8 cellular contexts compared by ENCODE assay signal in the genomic region with DNA sequence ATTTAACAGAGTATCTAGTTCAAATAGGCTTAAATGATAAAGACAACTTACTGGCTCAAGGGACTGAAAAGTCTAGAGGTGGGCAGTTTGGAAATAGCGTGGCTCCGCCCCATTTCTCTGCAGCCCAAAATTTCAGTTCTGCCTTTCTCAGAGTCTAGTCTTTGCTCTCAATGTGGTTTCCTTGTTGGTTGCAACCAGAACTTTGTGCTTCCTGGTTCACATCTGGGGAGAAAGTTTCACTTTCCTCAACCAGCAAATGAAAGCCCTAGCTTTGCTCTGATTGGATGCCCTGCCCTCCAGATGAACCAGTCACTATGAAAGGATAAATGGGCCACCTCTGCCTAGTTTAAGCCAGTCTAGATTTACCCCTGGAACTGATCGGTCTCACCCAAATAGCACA. TPM values are rescaled to one million over a fixed set of nuclear protein-coding genes. Genes with fewer than 3 reads are reported as not detected.
DNase-seq lines count a peak whose midpoint lies in the region; ATAC-seq, FAIRE-seq and TF ChIP-seq lines count a peak whose summit lies in the region.

No MANE protein-coding gene starts in this region.

- no peaks in the 10 kb centered on the region for H3K36me3 ChIP-seq in GM12878 (ENCODE audit: control insufficient read depth in 2 of 2, insufficient read depth in 2 of 2, low read length in 1 of 2)

- peaks cover 9% of the 10 kb centered on the region; the same call in 1 of the 2 replicates for H3K4me1 ChIP-seq in GM12878 (ENCODE audit: control insufficient read depth, insufficient read depth, low read length)

- no peaks in the 10 kb centered on the region for H3K79me2 ChIP-seq in GM12878 (ENCODE audit: control insufficient read depth, insufficient read depth, low read length)

- H3K9me3 ChIP-seq in GM12878 (replicated peaks; ENCODE audit: control insufficient read depth, insufficient read depth, low read length) = no peaks in the 10 kb centered on the region; the same call in 1 of the 3 replicates

- no peak overlapping the region for H3K27ac ChIP-seq in GM12878 (ENCODE audit: control insufficient read depth, insufficient read depth)

- intact Hi-C loops in GM12878 (cut with micrococcal nuclease; ENCODE audit: unreplicated experiment) = loop anchor here (10.0 kb wide), 1 partner anchor 1137 kb away; no protein-coding TSS in a partner anchor

- no peak overlapping the region for H3K4me3 ChIP-seq in GM12878

- H3K4me2 ChIP-seq in GM12878 (ENCODE audit: control insufficient read depth, insufficient read depth) = no peak overlapping the region; the same call in none of the 2 replicates

- TF ChIP-seq RAD21 in GM12878 (IDR thresholded peaks at IDR 0.05; ENCODE audit: insufficient read depth, low read depth, low read length) = no peak

- CTCF ChIA-PET in GM12878 (lab: Yijun Ruan, JAX) = no interaction called here

- SMC1A ChIA-PET in GM12878 (lab: Charles Lee; ENCODE audit: uncharacterized antibody, unreplicated experiment) = interaction anchor here (1.7 kb wide), 1 partner anchor 11 kb away, joined by 4 read pairs; no protein-coding TSS in a partner anchor

- no peaks in the 10 kb centered on the region for H4K20me1 ChIP-seq in GM12878 (ENCODE audit: control insufficient read depth, insufficient read depth)

- WGBS in GM12878 (ENCODE audit: insufficient coverage, insufficient replicate concordance, low lambda C conversion rate, missing lambda C conversion rate) = 0% methylated on average over 3 of the region's 3 CpGs

- ATAC-seq in GM21390 (IDR thresholded peaks at IDR 0.05; ENCODE audit: unreplicated experiment) (peak; percentile 98), HG03442 (IDR thresholded peaks at IDR 0.05; ENCODE audit: unreplicated experiment) (peak; percentile 92), GM12878 (peak; percentile 96), omental fat pad (ENCODE audit: low FRiP score) (no peak)

- RAD21 ChIA-PET in GM12878 (lab: Charles Lee; ENCODE audit: unreplicated experiment) = no interaction called here

- TF ChIP-seq CTCF in GM12878 (IDR thresholded peaks at IDR 0.05 in 2 of 3, conservative IDR thresholded peaks at IDR 0.05 in 1 of 3; ENCODE audit: control insufficient read depth in 2 of 3, extremely low read depth in 1 of 3, insufficient read depth in 1 of 3, low read depth in 3 of 3, low read length in 3 of 3) (no peak), omental fat pad (IDR thresholded peaks at IDR 0.05) (no peak)

- in situ Hi-C loops in GM12878 (cut with MboI) = no loop called here

- TF ChIP-seq EP300 in GM12878 (IDR thresholded peaks at IDR 0.05; ENCODE audit: borderline replicate concordance in 1 of 2, control insufficient read depth in 1 of 2, low read depth in 2 of 2, low read length in 2 of 2) = no peak

- no peaks in the 10 kb centered on the region for H3K27me3 ChIP-seq in GM12878 (replicated peaks in 1 of 2; ENCODE audit: control insufficient read depth in 2 of 2, insufficient read depth in 2 of 2, low read length in 1 of 2)

- peak; percentile 27 for DNase-seq in GM12892 (ENCODE audit: insufficient read length)
- DNase-seq in GM12878 (ENCODE audit: low read depth, low spot score) = peak; percentile 59
- no peak for DNase-seq in SHP77 (lab: John Stamatoyannopoulos, UW)
- DNase-seq in NCI-H446 (lab: John Stamatoyannopoulos, UW) = no peak
- DNase-seq in activated CD4-positive, alpha-beta T cell treated with anti-CD3 and anti-CD28 coated beads for 4 hours = no peak
- no peak for DNase-seq in omental fat pad (ENCODE audit: low spot score)

- POLR2A ChIA-PET in GM12878 (lab: Charles Lee) = interaction anchor here (1.0 kb wide), 1 partner anchor 16 kb away, joined by 3 read pairs; no protein-coding TSS in a partner anchor

- H3K9ac ChIP-seq in GM12878 (ENCODE audit: control insufficient read depth, insufficient read depth, low read length) = no peak overlapping the region

- BruUV-seq in GM12878 (replicated peaks; lab: Mats Ljungman, UMichigan) = no TSS peak

- FAIRE-seq in GM12892 (lab: Jason Lieb, UNC) = peak; percentile 80
- FAIRE-seq in GM12878 (lab: Jason Lieb, UNC) = peak; percentile 95

- peak overlapping the region; percentile 28; the same call in 1 of the 2 replicates for H2AFZ ChIP-seq in GM12878 (ENCODE audit: control insufficient read depth, low read depth, low read length)

- no peak for TF ChIP-seq POLR2A in GM12892 (IDR thresholded peaks at IDR 0.05; ENCODE audit: low read depth, low read length)
- no peak for TF ChIP-seq POLR2A in GM12878 (IDR thresholded peaks at IDR 0.05; ENCODE audit: low read depth, low read length)

TF ChIP-seq in GM12878, 131 proteins besides CTCF, POLR2A, EP300 and RAD21 (continues in another document):
- TF ChIP-seq POLR2AphosphoS2 (IDR thresholded peaks at IDR 0.05; ENCODE audit: low read depth, low read length) = no peak
- TF ChIP-seq ETV6 (conservative IDR thresholded peaks at IDR 0.05 in 1 of 2, IDR thresholded peaks at IDR 0.05 in 1 of 2; ENCODE audit: borderline replicate concordance in 1 of 2, low read depth in 1 of 2) = peak in 1 of 2 experiments; percentile 91; a peak in 2 of 4 replicates
- no peak for TF ChIP-seq HCFC1 (IDR thresholded peaks at IDR 0.05; ENCODE audit: low read length)
- no peak for TF ChIP-seq FOXM1 (IDR thresholded peaks at IDR 0.05; ENCODE audit: low read depth, low read length)
- no peak for TF ChIP-seq MXI1 (IDR thresholded peaks at IDR 0.05; ENCODE audit: low read depth, low read length)
- TF ChIP-seq, protein P1, sequence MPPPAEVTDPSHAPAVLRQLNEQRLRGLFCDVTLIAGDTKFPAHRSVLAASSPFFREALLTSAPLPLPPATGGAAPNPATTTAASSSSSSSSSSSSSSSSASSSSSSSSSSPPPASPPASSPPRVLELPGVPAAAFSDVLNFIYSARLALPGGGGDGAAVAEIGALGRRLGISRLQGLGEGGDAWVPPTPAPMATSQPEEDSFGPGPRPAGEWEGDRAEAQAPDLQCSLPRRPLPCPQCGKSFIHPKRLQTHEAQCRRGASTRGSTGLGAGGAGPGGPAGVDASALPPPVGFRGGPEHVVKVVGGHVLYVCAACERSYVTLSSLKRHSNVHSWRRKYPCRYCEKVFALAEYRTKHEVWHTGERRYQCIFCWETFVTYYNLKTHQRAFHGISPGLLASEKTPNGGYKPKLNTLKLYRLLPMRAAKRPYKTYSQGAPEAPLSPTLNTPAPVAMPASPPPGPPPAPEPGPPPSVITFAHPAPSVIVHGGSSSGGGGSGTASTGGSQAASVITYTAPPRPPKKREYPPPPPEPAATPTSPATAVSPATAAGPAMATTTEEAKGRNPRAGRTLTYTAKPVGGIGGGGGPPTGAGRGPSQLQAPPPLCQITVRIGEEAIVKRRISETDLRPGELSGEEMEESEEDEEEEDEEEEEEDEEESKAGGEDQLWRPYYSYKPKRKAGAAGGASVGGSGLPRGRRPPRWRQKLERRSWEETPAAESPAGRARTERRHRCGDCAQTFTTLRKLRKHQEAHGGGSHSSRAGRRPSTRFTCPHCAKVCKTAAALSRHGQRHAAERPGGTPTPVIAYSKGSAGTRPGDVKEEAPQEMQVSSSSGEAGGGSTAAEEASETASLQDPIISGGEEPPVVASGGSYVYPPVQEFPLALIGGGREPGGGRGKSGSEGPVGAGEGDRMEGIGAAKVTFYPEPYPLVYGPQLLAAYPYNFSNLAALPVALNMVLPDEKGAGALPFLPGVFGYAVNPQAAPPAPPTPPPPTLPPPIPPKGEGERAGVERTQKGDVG (CRISPR knock-in tag; IDR thresholded peaks at IDR 0.05) = no peak
- no peak for TF ChIP-seq PAX8 (IDR thresholded peaks at IDR 0.05)
- peak in 1 of 2 experiments; percentile 35; a peak in 1 of 4 replicates for TF ChIP-seq IKZF2 (IDR thresholded peaks at IDR 0.05)

RNA-seq across cellular contexts. Expression of a gene that starts 14.9 kb away (rescaled TPM):
- polyA plus RNA-seq in GM12892 (2012; ENCODE audit: missing spikeins) = not detected
- total RNA-seq in GM12878 (2013; cell fraction: nucleolus; rRNA removed) = 5.0 and 6.7 TPM in 2 replicates
- total RNA-seq in GM12878 (2014; rRNA removed) (not detected in 2 replicates), GM12878 (2014; rRNA removed; fragmentation: Illumina TruSeq; extraction: Trizol) (not detected in 2 replicates), GM12878 (2021) (not detected in 2 replicates), omental fat pad (1 to 10 TPM in 3 of 4 donors, under 1 TPM in 1; 0.47 to 3.3 (median 1.6) TPM)
- polyA plus RNA-seq in GM12878 (2011; ENCODE audit: low read depth) = not detected
- polyA plus RNA-seq in GM12878 (2011; rRNA removed) (0.12 and 0.72 TPM in 2 replicates), GM12878 (2014; fragmentation: Illumina TruSeq; extraction: Trizol) (0.04 TPM in 1 of 2 replicates, not detected in the other), GM12878 (2014; fragmentation: Nextera tagmentation; extraction: Ambion mirVana) (not detected), GM12878 (2014; rRNA removed) (0.03 TPM in 1 of 2 replicates, not detected in the other), GM12878 (2016; fragmentation: Nextera tagmentation; extraction: Ambion mirVana) (not detected)
- 0.03 and 0.05 TPM in 2 replicates for polyA plus RNA-seq in GM12878 (2011; cell fraction: cytosol; rRNA removed)
- polyA plus RNA-seq in GM12878 (2011; cell fraction: nucleus; rRNA removed) = 0.23 and 0.30 TPM in 2 replicates
- 0.08 and 0.11 TPM in 2 replicates for polyA plus RNA-seq in GM12878 (2012)
- 0.37 TPM in 1 of 2 replicates, not detected in the other for polyA minus RNA-seq in GM12878 (2011; rRNA and poly(A)+ RNA removed)
- polyA minus RNA-seq in GM12878 (2011; cell fraction: cytosol; rRNA and poly(A)+ RNA removed) = not detected in 2 replicates
- polyA minus RNA-seq in GM12878 (2011; cell fraction: nucleus; rRNA and poly(A)+ RNA removed) = 0.38 and 0.85 TPM in 2 replicates

RNA-seq across cellular contexts. Expression of a gene that starts 19.9 kb away (rescaled TPM):
- 0.11 TPM for polyA plus RNA-seq in GM12892 (2012; ENCODE audit: missing spikeins)
- total RNA-seq in GM12878 (2013; cell fraction: nucleolus; rRNA removed) = not detected in 2 replicates
- total RNA-seq in GM12878 (2014; rRNA removed) = not detected in 2 replicates
- total RNA-seq in GM12878 (2014; rRNA removed; fragmentation: Illumina TruSeq; extraction: Trizol) = not detected in 2 replicates
- not detected in 2 replicates for total RNA-seq in GM12878 (2021)
- polyA plus RNA-seq in GM12878 (2011; ENCODE audit: low read depth) = not detected
- not detected in 2 replicates for polyA plus RNA-seq in GM12878 (2011; rRNA removed)
- polyA plus RNA-seq in GM12878 (2011; cell fraction: cytosol; rRNA removed) = not detected in 2 replicates
- not detected in 2 replicates for polyA plus RNA-seq in GM12878 (2011; cell fraction: nucleus; rRNA removed)
- not detected in 2 replicates for polyA plus RNA-seq in GM12878 (2012)
- not detected in 2 replicates for polyA plus RNA-seq in GM12878 (2014; fragmentation: Illumina TruSeq; extraction: Trizol)
- not detected for polyA plus RNA-seq in GM12878 (2014; fragmentation: Nextera tagmentation; extraction: Ambion mirVana)
- not detected in 2 replicates for polyA plus RNA-seq in GM12878 (2014; rRNA removed)
- polyA plus RNA-seq in GM12878 (2016; fragmentation: Nextera tagmentation; extraction: Ambion mirVana) = not detected
- not detected in 2 replicates for polyA minus RNA-seq in GM12878 (2011; rRNA and poly(A)+ RNA removed)
- polyA minus RNA-seq in GM12878 (2011; cell fraction: cytosol; rRNA and poly(A)+ RNA removed) = not detected in 2 replicates
- polyA minus RNA-seq in GM12878 (2011; cell fraction: nucleus; rRNA and poly(A)+ RNA removed) = not detected in 2 replicates
- total RNA-seq in omental fat pad = not detected

Comparison
In these comparisons a context has a peak if more than half of its experiments do, and no peak if none do; other contexts are left out.
1. DNase-seq: peak in GM12892 (single experiment) and GM12878 (single experiment); none in SHP77 (0 of 2), NCI-H446 (0 of 2), activated CD4-positive, alpha-beta T cell treated with anti-CD3 and anti-CD28 coated beads for 4 hours (0 of 2) and omental fat pad (single experiment).